ENCODE assay signal across 8 cellular contexts in the genomic region with DNA sequence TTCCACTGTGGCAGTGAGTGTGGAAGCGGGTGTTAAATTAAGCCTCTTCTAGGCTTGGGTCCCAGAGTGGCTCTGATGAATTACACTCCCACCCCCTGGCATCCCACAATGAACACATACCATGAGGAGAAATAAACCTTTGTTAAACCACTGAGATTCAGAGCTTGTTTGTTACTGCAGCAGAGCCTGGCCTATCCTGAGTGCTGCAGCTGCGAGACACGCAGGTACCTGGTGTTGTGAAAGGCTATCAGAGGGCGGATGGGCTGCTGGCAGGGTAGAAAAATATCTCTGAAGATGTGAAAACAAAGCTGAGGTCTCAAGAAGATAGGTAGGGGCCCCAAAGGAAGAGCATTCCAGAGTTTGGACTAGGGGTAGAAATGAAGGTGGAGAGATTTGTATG.
"Had no signal": no experiment of that assay in that cellular context is flagged by ENCODE, and none has a peak within 500 bp of the region (broad histone marks: within the 10 kb centered on the region; RNA-seq: fewer than 3 reads in every experiment).

No MANE protein-coding gene starts in this region.

- H3K4me3 Mint-ChIP-seq: H9, IgD-negative memory B cell had no signal

- H3K4me1 Mint-ChIP-seq: IgD-negative memory B cell had no signal

- H3K27ac ChIP-seq: GM23248 had no signal

- H2AFZ ChIP-seq: GM23248 had no signal

- DNase-seq: GOT3, H9, HCEC 1CT, KG1 had no signal

- H3K27ac Mint-ChIP-seq: H9, IgD-negative memory B cell had no signal

- H3K4me3 ChIP-seq: GM23248 had no signal

- H3K27me3 Mint-ChIP-seq: IgD-negative memory B cell had no signal

- H3K9me3 Mint-ChIP-seq: H9 had no signal

- H3K9ac ChIP-seq: GM23248 had no signal

- FAIRE-seq: H54, HTR-8/SVneo had no signal
